ENCODE assay signal across 12 cellular contexts in genomic region chr14:101835566-101835965, GRCh38.
DNase-seq lines count a peak whose midpoint lies in the region; ATAC-seq and TF ChIP-seq lines count a peak whose summit lies in the region.
"Had no signal": no experiment of that assay in that cellular context is flagged by ENCODE, and none has a peak within 500 bp of the region (broad histone marks: within the 10 kb centered on the region; RNA-seq: fewer than 3 reads in every experiment).

No MANE protein-coding gene starts in this region.

- H3K4me1 Mint-ChIP-seq in CD8-positive, alpha-beta memory T cell: peaks cover 86 to 99% (median 94%) of the 10 kb centered on the region in 3 donors
- peaks cover 95 to 98% (median 95%) of the 10 kb centered on the region in 3 donors for H3K4me1 Mint-ChIP-seq in T-cell

- TF ChIP-seq CTCF in right atrium auricular region (IDR thresholded peaks at IDR 0.05) (no peak), gastrocnemius medialis (IDR thresholded peaks at IDR 0.05 in 4 of 5, conservative IDR thresholded peaks at IDR 0.05 in 1 of 5) (no peak), A673 (conservative IDR thresholded peaks at IDR 0.05; ENCODE audit: low read depth, low read length) (no peak)

- POLR2A ChIA-PET in CD8-positive, alpha-beta memory T cell (lab: Charles Lee): interaction anchor here (0.6 to 2.1 kb wide), 5 partner anchors 8 to 65 kb away, joined by 3 to 11 read pairs (median 4); no protein-coding TSS in a partner anchor
- POLR2A ChIA-PET in T-cell (lab: Charles Lee): interaction anchor here (0.8 to 1.6 kb wide), 4 partner anchors 11 to 23 kb away, joined by 3 to 7 read pairs (median 4); no protein-coding TSS in a partner anchor
- POLR2A ChIA-PET in A673 (lab: Charles Lee; ENCODE audit: low non-redundant PET): no interaction called here

- no TSS peak for BruUV-seq in A673 (replicated peaks; lab: Mats Ljungman, UMichigan)

- H3K36me3 ChIP-seq in CD8-positive, alpha-beta memory T cell (ENCODE audit: insufficient read depth, low read length): peaks cover 40% of the 10 kb centered on the region
- H3K36me3 ChIP-seq in right atrium auricular region (no peaks in the 10 kb centered on the region), gastrocnemius medialis (no peaks in the 10 kb centered on the region), A673 (ENCODE audit: insufficient read depth, low read length, poor library complexity, severe bottlenecking) (no peaks in the 10 kb centered on the region)

- H3K4me1 ChIP-seq in CD8-positive, alpha-beta memory T cell (ENCODE audit: insufficient read depth, low read length): peaks cover 93% of the 10 kb centered on the region
- H3K4me1 ChIP-seq in right atrium auricular region (peaks cover 0 to 67% of the 10 kb centered on the region in 2 donors), gastrocnemius medialis (peaks cover 64 to 72% of the 10 kb centered on the region in 2 donors), A673 (ENCODE audit: insufficient read depth, low read length, poor library complexity, severe bottlenecking) (peaks cover 3% of the 10 kb centered on the region)

- H3K4me3 ChIP-seq in CD8-positive, alpha-beta memory T cell (ENCODE audit: low read length): no peak overlapping the region
- no peak overlapping the region for H3K4me3 ChIP-seq in right atrium auricular region
- no peak overlapping the region for H3K4me3 ChIP-seq in gastrocnemius medialis
- H3K4me3 ChIP-seq in A673 (ENCODE audit: low read depth, low read length, poor library complexity, severe bottlenecking): no peak overlapping the region

- H3K27me3 Mint-ChIP-seq in CD8-positive, alpha-beta memory T cell: peaks cover 0 to 4% of the 10 kb centered on the region in 2 donors
- H3K27me3 Mint-ChIP-seq in T-cell: no peaks in the 10 kb centered on the region

- TF ChIP-seq POLR2A in gastrocnemius medialis (IDR thresholded peaks at IDR 0.05): no peak

- H3K27ac ChIP-seq in CD8-positive, alpha-beta memory T cell (ENCODE audit: low read depth, low read length): no peak overlapping the region
- peak overlapping the region; percentile 67 to 77 for H3K27ac ChIP-seq in right atrium auricular region
- peak overlapping the region; percentile 32 to 77 (median 72) for H3K27ac ChIP-seq in gastrocnemius medialis
- no peak overlapping the region for H3K27ac ChIP-seq in A673 (ENCODE audit: low read depth, low read length, poor library complexity, severe bottlenecking)

- no peaks in the 10 kb centered on the region for H3K9me3 ChIP-seq in CD8-positive, alpha-beta memory T cell (ENCODE audit: low read length)
- H3K9me3 ChIP-seq in right atrium auricular region (no peaks in the 10 kb centered on the region), gastrocnemius medialis (no peaks in the 10 kb centered on the region), A673 (ENCODE audit: low read depth, low read length, poor library complexity, severe bottlenecking) (no peaks in the 10 kb centered on the region)

- no peaks in the 10 kb centered on the region for H3K9me3 Mint-ChIP-seq in CD8-positive, alpha-beta memory T cell
- H3K9me3 Mint-ChIP-seq in T-cell: no peaks in the 10 kb centered on the region

- CTCF ChIA-PET in CD8-positive, alpha-beta memory T cell (lab: Charles Lee): interaction anchor here (1.2 to 1.5 kb wide), 5 partner anchors 9 to 64 kb away, joined by 3 to 5 read pairs (median 4); no protein-coding TSS in a partner anchor
- CTCF ChIA-PET in T-cell (lab: Charles Lee): interaction anchor here in 1 of 2 donors (1.0 to 1.1 kb wide), 2 partner anchors 10 to 24 kb away, joined by 3 read pairs; no protein-coding TSS in a partner anchor
- CTCF ChIA-PET in A673 (lab: Charles Lee): no interaction called here

- H3K4me3 Mint-ChIP-seq in CD8-positive, alpha-beta memory T cell: peak overlapping the region in 5 of 7 donors; percentile 19 to 82 (median 45)
- H3K4me3 Mint-ChIP-seq in T-cell: peak overlapping the region in 2 of 3 donors; percentile 30 to 34

- H3K27ac Mint-ChIP-seq in CD8-positive, alpha-beta memory T cell: peak overlapping the region; percentile 73 to 96 (median 85)
- H3K27ac Mint-ChIP-seq in T-cell: peak overlapping the region; percentile 71 to 74

- in situ Hi-C loops in gastrocnemius medialis (cut with MboI; ENCODE audit: low sequenced_read_pairs in 4 of 4): no loop called here

- ATAC-seq in T-cell (replicated peaks in 1 of 4) (no peak), gastrocnemius medialis (peak in 1 of 2 donors; percentile 26)

- peaks cover 4 to 91% (median 16%) of the 10 kb centered on the region in 3 donors for H3K36me3 Mint-ChIP-seq in CD8-positive, alpha-beta memory T cell
- H3K36me3 Mint-ChIP-seq in T-cell: peaks cover 50% of the 10 kb centered on the region

- intact Hi-C loops in gastrocnemius medialis (cut with DNase I; ENCODE audit: low total_unique reads): no loop called here
- intact Hi-C loops in A673 (cut with micrococcal nuclease; ENCODE audit: unreplicated experiment): no loop called here

- no peaks in the 10 kb centered on the region for H3K27me3 ChIP-seq in CD8-positive, alpha-beta memory T cell (ENCODE audit: insufficient read depth, low read length, poor library complexity, severe bottlenecking)
- H3K27me3 ChIP-seq in right atrium auricular region: no peaks in the 10 kb centered on the region
- H3K27me3 ChIP-seq in gastrocnemius medialis: no peaks in the 10 kb centered on the region
- H3K27me3 ChIP-seq in A673 (replicated peaks; ENCODE audit: insufficient read depth, low read depth, low read length, poor library complexity): no peaks in the 10 kb centered on the region

- no peak for DNase-seq in CD8-positive, alpha-beta memory T cell
- DNase-seq in T-cell: no peak
- no peak for DNase-seq in right atrium auricular region (ENCODE audit: low spot score)
- DNase-seq in gastrocnemius medialis: no peak
- DNase-seq in NCI-H526 treated with DMSO at 0.1 percent for 48 hours (lab: John Stamatoyannopoulos, UW): no peak
- no peak for DNase-seq in dermis blood vessel endothelial cell
- no peak for DNase-seq in A673 (ENCODE audit: low spot score)
- DNase-seq: COR-L47, hippocampal formation, mesendoderm, NCI-H748 treated with DMSO at 0.1 percent for 48 hours, retina had no signal

Comparison
In these comparisons a context has a peak if more than half of its experiments do, and no peak if none do; other contexts are left out.
1. H3K27ac ChIP-seq: peak in right atrium auricular region (2 of 2) and gastrocnemius medialis (4 of 4); none in CD8-positive, alpha-beta memory T cell (single experiment) and A673 (single experiment).